Comparison of ENCODE assay signal across 8 cellular contexts in the genomic region with DNA sequence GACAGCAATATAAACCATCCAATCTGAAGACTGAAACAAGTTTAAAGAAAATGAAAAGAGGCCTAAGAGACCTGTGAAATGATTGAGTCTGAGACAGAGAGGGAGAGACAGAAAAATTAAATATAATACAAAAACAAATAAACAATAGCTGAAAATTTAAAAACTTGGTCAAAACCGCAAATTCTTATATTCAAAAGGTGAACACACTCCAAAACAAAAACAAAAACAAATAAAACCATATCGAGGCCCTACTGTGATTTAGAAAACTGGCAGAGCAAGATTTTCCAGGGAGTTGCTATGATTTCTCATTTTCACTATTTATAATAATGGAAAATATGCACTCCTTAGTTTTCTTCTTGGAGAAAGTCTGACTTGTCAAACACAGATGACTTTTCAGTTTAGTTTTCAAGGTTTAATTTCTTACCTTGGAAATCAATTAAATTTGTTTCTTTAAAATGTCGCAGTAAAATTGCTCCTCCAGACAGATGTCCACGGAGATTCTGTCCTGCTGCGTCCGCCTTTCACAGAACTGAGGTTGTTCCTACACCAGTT.
DNase-seq lines count a peak whose midpoint lies in the region; ATAC-seq and TF ChIP-seq lines count a peak whose summit lies in the region.

No MANE protein-coding gene starts in this region.

- H3K9ac ChIP-seq in SK-N-SH (peak overlapping the region; percentile 86), iPS-20b (ENCODE audit: low read depth, low read length) (peak overlapping the region; percentile 86), stomach smooth muscle (ENCODE audit: low read length in 2 of 2) (peak overlapping the region; percentile 90 to 91)

- intact Hi-C loops in activated T-helper 2 cell treated with anti-CD3 and anti-CD28 coated beads, Interferon-gamma antibody, Interleukin-2, Interleukin-4, amounts not matched to agents 10 μg/mL and 5 μg/mL and 100 μg/mL, durations not matched to agents 14 hours and 24 hours and 36 hours (cut with micrococcal nuclease): no loop called here

- H3K27me3 ChIP-seq in SK-N-SH (ENCODE audit: insufficient read depth) (no peaks in the 10 kb centered on the region), iPS-20b (ENCODE audit: insufficient read depth, low read length) (no peaks in the 10 kb centered on the region), stomach smooth muscle (ENCODE audit: control insufficient read depth in 1 of 2, insufficient read depth in 2 of 2, low read length in 2 of 2) (no peaks in the 10 kb centered on the region)

- H3K4me3 ChIP-seq in SK-N-SH (ENCODE audit: low read depth in 2 of 2, low read length in 1 of 2) (peak overlapping the region; percentile 93 to 94), iPS-20b (ENCODE audit: low read length) (peak overlapping the region; percentile 95), stomach smooth muscle (ENCODE audit: low read length in 2 of 2) (peak overlapping the region; percentile 73 to 100)

- H3K4me1 ChIP-seq in SK-N-SH (ENCODE audit: control insufficient read depth in 1 of 2, insufficient read depth in 2 of 2, low read depth in 1 of 2, low read length in 1 of 2) (peaks cover 4 to 14% of the 10 kb centered on the region in 2 experiments; a peak in 2 of 4 replicates), iPS-20b (ENCODE audit: insufficient read depth, low read length) (no peaks in the 10 kb centered on the region), stomach smooth muscle (ENCODE audit: control insufficient read depth, insufficient read depth, low read length) (peaks cover 15% of the 10 kb centered on the region)

- H3K9me3 ChIP-seq in SK-N-SH (no peaks in the 10 kb centered on the region), iPS-20b (ENCODE audit: insufficient read depth, low read depth, low read length) (peaks cover 41% of the 10 kb centered on the region), stomach smooth muscle (ENCODE audit: control insufficient read depth in 2 of 2, low read length in 2 of 2) (no peaks in the 10 kb centered on the region)

- peak overlapping the region; percentile 93 for H3K4me2 ChIP-seq in SK-N-SH

- no peak for TF ChIP-seq RAD21 in SK-N-SH (IDR thresholded peaks at IDR 0.05; ENCODE audit: low read length)

- H3K36me3 ChIP-seq in SK-N-SH (replicated peaks in 1 of 2; ENCODE audit: control insufficient read depth in 1 of 2, insufficient read depth in 2 of 2, low read length in 1 of 2): peaks cover 6 to 19% of the 10 kb centered on the region in 2 experiments
- H3K36me3 ChIP-seq in iPS-20b (ENCODE audit: insufficient read depth, low read depth, low read length): no peaks in the 10 kb centered on the region; the same call in 1 of the 2 replicates
- H3K36me3 ChIP-seq in stomach smooth muscle (ENCODE audit: control insufficient read depth in 2 of 2, insufficient read depth in 2 of 2, low read length in 2 of 2): peaks cover 0 to under 1% of the 10 kb centered on the region in 2 donors

- WGBS in SK-N-SH (ENCODE audit: low lambda C conversion rate): 2% methylated on average over 6 of the region's 6 CpGs

- H3K36me3 Mint-ChIP-seq in activated T-helper 2 cell treated with anti-CD3 and anti-CD28 coated beads, Interferon-gamma antibody, Interleukin-2, Interleukin-4, amounts not matched to agents 10 μg/mL and 5 μg/mL and 100 μg/mL, durations not matched to agents 14 hours and 24 hours and 36 hours (ENCODE audit: low read depth): peaks cover 41% of the 10 kb centered on the region

- no peak for TF ChIP-seq CTCF in SK-N-SH (IDR thresholded peaks at IDR 0.05)

- DNase-seq in SK-N-SH: no peak
- no peak for DNase-seq in activated T-helper 2 cell treated with anti-CD3 and anti-CD28 coated beads, Interferon-gamma antibody, Interleukin-2, Interleukin-4, amounts not matched to agents 10 μg/mL and 5 μg/mL and 100 μg/mL, durations not matched to agents 14 hours and 24 hours and 36 hours (ENCODE audit: low spot score)
- no peak for DNase-seq in stimulated activated CD4-positive, alpha-beta T cell treated with anti-CD3 and anti-CD28 coated beads, Interleukin-4, amount 100 ng/mL, for 24 hours

- peak overlapping the region; percentile 78 to 94 for H3K27ac ChIP-seq in SK-N-SH (ENCODE audit: low read depth in 2 of 2, low read length in 1 of 2)
- H3K27ac ChIP-seq in iPS-20b (ENCODE audit: low read length): no peak overlapping the region
- peak overlapping the region; percentile 90 for H3K27ac ChIP-seq in stomach smooth muscle (ENCODE audit: low read length)

- no peaks in the 10 kb centered on the region for H3K9me2 ChIP-seq in SK-N-SH

- H3K9me3 Mint-ChIP-seq in activated T-helper 2 cell treated with anti-CD3 and anti-CD28 coated beads, Interferon-gamma antibody, Interleukin-2, Interleukin-4, amounts not matched to agents 10 μg/mL and 5 μg/mL and 100 μg/mL, durations not matched to agents 14 hours and 24 hours and 36 hours: peaks cover 13% of the 10 kb centered on the region

- no peaks in the 10 kb centered on the region for H3K27me3 Mint-ChIP-seq in activated T-helper 2 cell treated with anti-CD3 and anti-CD28 coated beads, Interferon-gamma antibody, Interleukin-2, Interleukin-4, amounts not matched to agents 10 μg/mL and 5 μg/mL and 100 μg/mL, durations not matched to agents 14 hours and 24 hours and 36 hours (ENCODE audit: low read depth)

- peaks cover 86% of the 10 kb centered on the region for H3K79me2 ChIP-seq in SK-N-SH (ENCODE audit: insufficient read depth)

- H3F3A ChIP-seq in SK-N-SH (replicated peaks; ENCODE audit: insufficient read depth): peaks cover 9% of the 10 kb centered on the region

- POLR2A ChIA-PET in SK-N-SH (lab: Yijun Ruan, JAX): no interaction called here

- ATAC-seq in SK-N-SH treated with all-trans-retinoic acid at 6 μM for 48 hours (no peak), GM19324 (IDR thresholded peaks at IDR 0.05; ENCODE audit: low FRiP score, unreplicated experiment) (no peak), GM19463 (IDR thresholded peaks at IDR 0.05; ENCODE audit: unreplicated experiment) (no peak)

- no peak for TF ChIP-seq EP300 in SK-N-SH (IDR thresholded peaks at IDR 0.05; ENCODE audit: borderline replicate concordance in 1 of 2, low read depth in 1 of 2, low read length in 1 of 2)

- CTCF ChIA-PET in SK-N-SH (lab: Yijun Ruan, JAX): no interaction called here

- H3K4me1 Mint-ChIP-seq in activated T-helper 2 cell treated with anti-CD3 and anti-CD28 coated beads, Interferon-gamma antibody, Interleukin-2, Interleukin-4, amounts not matched to agents 10 μg/mL and 5 μg/mL and 100 μg/mL, durations not matched to agents 14 hours and 24 hours and 36 hours (ENCODE audit: low read depth): peaks cover 21% of the 10 kb centered on the region

- peaks cover 28% of the 10 kb centered on the region for H4K20me1 ChIP-seq in SK-N-SH (ENCODE audit: insufficient read depth)

- H3K27ac Mint-ChIP-seq in activated T-helper 2 cell treated with anti-CD3 and anti-CD28 coated beads, Interferon-gamma antibody, Interleukin-2, Interleukin-4, amounts not matched to agents 10 μg/mL and 5 μg/mL and 100 μg/mL, durations not matched to agents 14 hours and 24 hours and 36 hours: peak overlapping the region; percentile 91

- peak overlapping the region; percentile 95 for H3K4me3 Mint-ChIP-seq in activated T-helper 2 cell treated with anti-CD3 and anti-CD28 coated beads, Interferon-gamma antibody, Interleukin-2, Interleukin-4, amounts not matched to agents 10 μg/mL and 5 μg/mL and 100 μg/mL, durations not matched to agents 14 hours and 24 hours and 36 hours (ENCODE audit: low read depth)

- H2AFZ ChIP-seq in SK-N-SH (ENCODE audit: low read depth): peak overlapping the region; percentile 92

TF ChIP-seq in SK-N-SH, 30 proteins besides CTCF, POLR2A, EP300 and RAD21 (continues in another document):
- TF ChIP-seq TAF1 (IDR thresholded peaks at IDR 0.05; ENCODE audit: borderline replicate concordance, low read depth, low read length) (no peak), GATA2 (CRISPR knock-in tag; IDR thresholded peaks at IDR 0.05) (no peak), ELF1 (IDR thresholded peaks at IDR 0.05) (no peak), EZH2phosphoT487 (IDR thresholded peaks at IDR 0.05; ENCODE audit: borderline replicate concordance, low read depth) (no peak), GABPA (IDR thresholded peaks at IDR 0.05; ENCODE audit: low read depth) (no peak), RXRA (IDR thresholded peaks at IDR 0.05; ENCODE audit: borderline replicate concordance, low read depth) (no peak), RFX5 (IDR thresholded peaks at IDR 0.05; ENCODE audit: low read length) (no peak), NRF1 (IDR thresholded peaks at IDR 0.05; ENCODE audit: low read depth, low read length) (no peak)
- TF ChIP-seq, protein P1, sequence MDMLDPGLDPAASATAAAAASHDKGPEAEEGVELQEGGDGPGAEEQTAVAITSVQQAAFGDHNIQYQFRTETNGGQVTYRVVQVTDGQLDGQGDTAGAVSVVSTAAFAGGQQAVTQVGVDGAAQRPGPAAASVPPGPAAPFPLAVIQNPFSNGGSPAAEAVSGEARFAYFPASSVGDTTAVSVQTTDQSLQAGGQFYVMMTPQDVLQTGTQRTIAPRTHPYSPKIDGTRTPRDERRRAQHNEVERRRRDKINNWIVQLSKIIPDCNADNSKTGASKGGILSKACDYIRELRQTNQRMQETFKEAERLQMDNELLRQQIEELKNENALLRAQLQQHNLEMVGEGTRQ (IDR thresholded peaks at IDR 0.05; ENCODE audit: borderline replicate concordance, low read depth, low read length): no peak

TF ChIP-seq in SK-N-SH treated with all-trans-retinoic acid at 6 μM for 48 hours, 23 proteins besides CTCF, POLR2A, EP300 and RAD21 (continues in another document):
- TF ChIP-seq BACH2 (CRISPR knock-in tag; IDR thresholded peaks at IDR 0.05; ENCODE audit: borderline replicate concordance): no peak
- no peak for TF ChIP-seq CSDC2 (CRISPR knock-in tag; IDR thresholded peaks at IDR 0.05)
- TF ChIP-seq, protein P2, sequence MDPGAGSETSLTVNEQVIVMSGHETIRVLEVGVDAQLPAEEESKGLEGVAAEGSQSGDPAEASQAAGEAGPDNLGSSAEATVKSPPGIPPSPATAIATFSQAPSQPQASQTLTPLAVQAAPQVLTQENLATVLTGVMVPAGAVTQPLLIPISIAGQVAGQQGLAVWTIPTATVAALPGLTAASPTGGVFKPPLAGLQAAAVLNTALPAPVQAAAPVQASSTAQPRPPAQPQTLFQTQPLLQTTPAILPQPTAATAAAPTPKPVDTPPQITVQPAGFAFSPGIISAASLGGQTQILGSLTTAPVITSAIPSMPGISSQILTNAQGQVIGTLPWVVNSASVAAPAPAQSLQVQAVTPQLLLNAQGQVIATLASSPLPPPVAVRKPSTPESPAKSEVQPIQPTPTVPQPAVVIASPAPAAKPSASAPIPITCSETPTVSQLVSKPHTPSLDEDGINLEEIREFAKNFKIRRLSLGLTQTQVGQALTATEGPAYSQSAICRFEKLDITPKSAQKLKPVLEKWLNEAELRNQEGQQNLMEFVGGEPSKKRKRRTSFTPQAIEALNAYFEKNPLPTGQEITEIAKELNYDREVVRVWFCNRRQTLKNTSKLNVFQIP (CRISPR knock-in tag; IDR thresholded peaks at IDR 0.05; ENCODE audit: borderline replicate concordance, low read depth): no peak
